Comparison of ENCODE assay signal across 25 cellular contexts in genomic region chr6:42993445-42993844, GRCh38.
"Had no signal": no experiment of that assay in that cellular context is flagged by ENCODE, and none has a peak within 500 bp of the region (broad histone marks: within the 10 kb centered on the region; RNA-seq: fewer than 3 reads in every experiment).

No MANE protein-coding gene starts in this region.

- H3K9me3 Mint-ChIP-seq: activated B cell treated with CpG ODN at 0.5 μM for 24 hours; activated naive CD8-positive, alpha-beta T cell treated with anti-CD3 and anti-CD28 coated beads for 36 hours; brain; nephron had no signal

- H3K4me3 Mint-ChIP-seq: activated B cell treated with CpG ODN at 0.5 μM for 24 hours; activated CD4-positive, alpha-beta T cell treated with anti-CD3 and anti-CD28 coated beads for 36 hours; activated naive CD8-positive, alpha-beta T cell treated with anti-CD3 and anti-CD28 coated beads for 36 hours; brain; nephron had no signal

- DNase-seq: activated B cell treated with CpG ODN at 0.5 μM for 24 hours; activated CD4-positive, alpha-beta T cell treated with anti-CD3 and anti-CD28 coated beads for 36 hours; activated CD8-positive, alpha-beta memory T cell treated with anti-CD3 and anti-CD28 coated beads for 24 hours; activated naive CD4-positive, alpha-beta T cell treated with Interleukin-2 at 50 U/mL for 16 hours; activated naive CD8-positive, alpha-beta T cell treated with anti-CD3 and anti-CD28 coated beads for 36 hours; adrenal gland; aorta; cerebellar nuclear complex; colonic mucosa; dorsolateral prefrontal cortex; effector memory CD4-positive, alpha-beta T cell; erythroblast; gastrocnemius medialis; glutamatergic neuron; left lung; lower lobe of right lung; mesenchymal stem cell; right cardiac atrium; spleen; stimulated activated naive CD8-positive, alpha-beta T cell treated with anti-CD3 and anti-CD28 coated beads, Interleukin-15, Interleukin-2, amounts not matched to agents 100 U/mL and 50 U/mL, for 24 hours; T-helper 2 cell; testis; transverse colon had no signal

- H3K27me3 Mint-ChIP-seq: activated B cell treated with CpG ODN at 0.5 μM for 24 hours; activated CD4-positive, alpha-beta T cell treated with anti-CD3 and anti-CD28 coated beads for 36 hours; activated naive CD8-positive, alpha-beta T cell treated with anti-CD3 and anti-CD28 coated beads for 36 hours; brain had no signal

- H3K27ac Mint-ChIP-seq: activated B cell treated with CpG ODN at 0.5 μM for 24 hours; activated CD4-positive, alpha-beta T cell treated with anti-CD3 and anti-CD28 coated beads for 36 hours; activated naive CD8-positive, alpha-beta T cell treated with anti-CD3 and anti-CD28 coated beads for 36 hours; nephron had no signal
